In genomic region chr1:167800241-167800640, GRCh38 we compare ENCODE assay signal across 22 cellular contexts.
"Had no signal": no experiment of that assay in that cellular context is flagged by ENCODE, and none has a peak within 500 bp of the region (broad histone marks: within the 10 kb centered on the region; RNA-seq: fewer than 3 reads in every experiment).

No MANE protein-coding gene starts in this region.

- H3K9me3 ChIP-seq: ascending aorta, breast epithelium, mucosa of descending colon, right atrium auricular region, transverse colon had no signal

- ATAC-seq: activated CD4-positive, alpha-beta T cell treated with anti-CD3 and anti-CD28 coated beads for 36 hours; activated CD8-positive, alpha-beta memory T cell treated with anti-CD3 and anti-CD28 coated beads, Interleukin-2, amount 10 ng/mL, durations not matched to agents 7 days and 5 days; activated naive CD8-positive, alpha-beta T cell treated with anti-CD3 and anti-CD28 coated beads, Interleukin-2, amount 50 U/mL, for 24 hours; mucosa of descending colon; naive thymus-derived CD4-positive, alpha-beta T cell; T-helper 17 cell had no signal

- DNase-seq: activated CD4-positive, alpha-beta memory T cell treated with anti-CD3 and anti-CD28 coated beads for 36 hours; activated CD4-positive, alpha-beta T cell treated with anti-CD3 and anti-CD28 coated beads for 36 hours; activated CD8-positive, alpha-beta memory T cell treated with anti-CD3 and anti-CD28 coated beads, Interleukin-2, amount 10 ng/mL, durations not matched to agents 7 days and 5 days; activated naive CD4-positive, alpha-beta T cell treated with anti-CD3 and anti-CD28 coated beads for 36 hours; activated naive CD8-positive, alpha-beta T cell treated with anti-CD3 and anti-CD28 coated beads, Interleukin-2, amount 50 U/mL, for 24 hours; activated T-cell treated with anti-CD3 and anti-CD28 coated beads, Interleukin-2, amount 50 U/mL, for 1 hour; effector memory CD4-positive, alpha-beta T cell; head of caudate nucleus; mucosa of descending colon; naive thymus-derived CD4-positive, alpha-beta T cell; posterior cingulate gyrus; stimulated activated CD4-positive, alpha-beta T cell treated with anti-CD3 and anti-CD28 coated beads, Interleukin-4, amount 100 ng/mL, for 4 hours; stimulated activated CD8-positive, alpha-beta memory T cell treated with anti-CD3 and anti-CD28 coated beads, Interleukin-4, amount 100 ng/mL, for 48 hours; stimulated activated naive CD4-positive, alpha-beta T cell treated with Interleukin-2 at 50 U/mL for 16 hours; substantia nigra; T-helper 17 cell; transverse colon; WERI-Rb-1 had no signal

- H3K4me3 ChIP-seq: ascending aorta, breast epithelium, mucosa of descending colon, right atrium auricular region, skin epidermis, transverse colon had no signal

- H3K27me3 ChIP-seq: ascending aorta, breast epithelium, right atrium auricular region, transverse colon had no signal

- H3K27ac ChIP-seq: ascending aorta, breast epithelium, transverse colon, WERI-Rb-1 had no signal

- H3K36me3 ChIP-seq: ascending aorta, breast epithelium, right atrium auricular region, transverse colon, WERI-Rb-1 had no signal
